ENCODE assay signal across 1 cellular context in the genomic region with DNA sequence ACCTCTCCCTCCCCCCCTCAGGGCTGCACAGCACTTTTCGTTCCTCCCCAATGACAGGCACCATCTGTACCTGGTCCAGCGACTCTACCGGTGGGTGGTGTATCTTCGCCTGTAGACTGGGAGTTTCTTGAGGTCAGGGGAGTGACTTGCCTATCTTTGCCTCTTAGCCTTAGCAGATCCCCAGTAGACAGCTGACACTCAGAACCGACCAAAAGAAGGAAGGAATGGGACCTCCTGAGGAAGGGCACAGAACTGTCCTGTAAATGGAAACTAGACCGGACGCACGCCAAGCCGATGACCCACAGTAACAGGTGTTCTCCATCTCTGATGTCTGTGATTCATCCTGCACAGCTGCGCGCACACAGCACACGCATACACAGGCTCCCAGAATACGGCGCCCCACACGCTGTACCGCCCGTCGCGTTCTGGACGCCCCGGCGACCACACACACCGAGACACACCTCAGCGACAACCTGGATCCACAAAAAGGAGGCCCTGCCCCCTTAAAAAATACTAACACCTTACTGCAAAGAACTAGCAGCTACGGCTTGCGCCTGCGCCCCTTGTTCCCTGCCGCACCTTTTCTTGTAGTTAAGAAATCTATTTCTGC.
TF ChIP-seq lines count a peak whose summit lies in the region.

No MANE protein-coding gene starts in this region.

TF ChIP-seq in IMR-90, 13 proteins besides CTCF, POLR2A, EP300 and RAD21 (continued from another document):
- TF ChIP-seq USF2 (IDR thresholded peaks at IDR 0.05; ENCODE audit: low read depth, low read length) (no peak), FOS (IDR thresholded peaks at IDR 0.05; ENCODE audit: low read depth, low read length) (no peak), BHLHE40 (IDR thresholded peaks at IDR 0.05; ENCODE audit: low read depth, low read length) (no peak)
